3 cellular contexts compared by ENCODE assay signal in genomic region chr16:16417914-16418544, GRCh38. TPM values are rescaled to one million over a fixed set of nuclear protein-coding genes. Genes with fewer than 3 reads are reported as not detected.
"Had no signal": no experiment of that assay in that cellular context is flagged by ENCODE, and none has a peak within 500 bp of the region (broad histone marks: within the 10 kb centered on the region; RNA-seq: fewer than 3 reads in every experiment).

No MANE protein-coding gene starts in this region.

RNA-seq across cellular contexts. Expression of gene NPIPA7, which starts 39.1 kb away (rescaled TPM):
- total RNA-seq: dermis blood vessel endothelial cell, epithelial cell of proximal tubule, mononuclear cell had no signal
